24 cellular contexts compared by ENCODE assay signal in the genomic region with DNA sequence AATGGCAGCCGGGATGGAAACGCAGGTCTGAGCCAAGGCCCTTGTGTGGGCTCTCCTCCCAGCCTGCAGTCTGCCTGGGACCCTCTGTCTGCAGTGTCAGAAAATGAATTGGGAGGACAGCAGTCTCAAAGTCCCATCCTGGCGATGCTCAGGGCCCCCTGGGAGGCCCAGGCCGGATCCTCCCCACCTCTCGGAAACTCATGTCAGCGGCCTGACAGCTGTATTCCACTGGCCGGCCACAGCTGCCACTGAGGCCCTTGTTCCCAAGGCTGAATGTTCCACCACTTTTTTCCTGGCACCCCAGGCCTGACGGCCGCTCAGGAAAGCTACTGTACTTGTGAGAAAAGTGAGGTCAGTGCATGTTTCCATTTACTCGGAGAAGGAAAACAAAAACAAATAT.
"Had no signal": no experiment of that assay in that cellular context is flagged by ENCODE, and none has a peak within 500 bp of the region (broad histone marks: within the 10 kb centered on the region; RNA-seq: fewer than 3 reads in every experiment).

No MANE protein-coding gene starts in this region.

- H3K27me3 ChIP-seq: cardiac muscle cell, upper lobe of right lung had no signal

- H3K4me3 ChIP-seq: cardiac muscle cell, esophagus muscularis mucosa, SJSA1, upper lobe of right lung had no signal

- DNase-seq: activated B cell treated with CpG ODN at 0.5 μM for 24 hours; activated CD4-positive, alpha-beta T cell treated with anti-CD3 and anti-CD28 coated beads for 36 hours; activated CD4-positive, alpha-beta T cell treated with anti-CD3 and anti-CD28 coated beads, Interleukin-2, amount 50 U/mL, for 4 hours; activated CD8-positive, alpha-beta memory T cell treated with anti-CD3 and anti-CD28 coated beads, Interleukin-2, amount 50 U/mL, for 48 hours; activated naive CD4-positive, alpha-beta T cell treated with Interleukin-2 at 50 U/mL for 16 hours; activated T-cell treated with anti-CD3 and anti-CD28 coated beads, Interleukin-2, amount 50 U/mL, for 48 hours; amygdala; effector memory CD4-positive, alpha-beta T cell; head of caudate nucleus; kidney; midbrain; occipital lobe; retina; stimulated activated CD4-positive, alpha-beta T cell treated with anti-CD3 and anti-CD28 coated beads, Interleukin-4, amount 100 ng/mL, for 24 hours; stimulated activated naive CD8-positive, alpha-beta T cell treated with anti-CD3 and anti-CD28 coated beads, Interleukin-15, Interleukin-2, amounts not matched to agents 100 U/mL and 50 U/mL, for 24 hours; T-helper 9 cell; upper lobe of right lung had no signal

- H3K9me3 ChIP-seq: esophagus muscularis mucosa, upper lobe of right lung had no signal

- H3K36me3 Mint-ChIP-seq: natural killer cell treated with Interleukin-12 subunit alpha and Interleukin-12 subunit beta and Interleukin-15 and Interleukin-18, amount 100 ng/mL, for 72 hours had no signal

- H3K27ac Mint-ChIP-seq: activated B cell treated with CpG ODN at 0.5 μM for 24 hours; activated CD4-positive, alpha-beta T cell treated with anti-CD3 and anti-CD28 coated beads for 36 hours; dendritic cell treated with granulocyte-macrophage colony-stimulating factor and Interleukin-4, amounts not matched to agents 40 ng/mL and 50 ng/mL, for 4 days; natural killer cell treated with Interleukin-12 subunit alpha and Interleukin-12 subunit beta and Interleukin-15 and Interleukin-18, amount 100 ng/mL, for 72 hours had no signal

- H3K4me3 Mint-ChIP-seq: activated B cell treated with CpG ODN at 0.5 μM for 24 hours; activated CD4-positive, alpha-beta T cell treated with anti-CD3 and anti-CD28 coated beads for 36 hours; dendritic cell treated with granulocyte-macrophage colony-stimulating factor and Interleukin-4, amounts not matched to agents 40 ng/mL and 50 ng/mL, for 4 days; natural killer cell treated with Interleukin-12 subunit alpha and Interleukin-12 subunit beta and Interleukin-15 and Interleukin-18, amount 100 ng/mL, for 72 hours had no signal

- FAIRE-seq: frontal cortex, kidney had no signal

- H3K27me3 Mint-ChIP-seq: dendritic cell treated with granulocyte-macrophage colony-stimulating factor and Interleukin-4, amounts not matched to agents 40 ng/mL and 50 ng/mL, for 4 days had no signal

- H3K36me3 ChIP-seq: cardiac muscle cell, esophagus muscularis mucosa, SJSA1, upper lobe of right lung had no signal

- ATAC-seq: activated CD4-positive, alpha-beta T cell treated with anti-CD3 and anti-CD28 coated beads for 36 hours; left lobe of liver; stimulated activated naive CD8-positive, alpha-beta T cell treated with anti-CD3 and anti-CD28 coated beads, Interleukin-15, Interleukin-2, amounts not matched to agents 100 U/mL and 50 U/mL, for 24 hours; upper lobe of right lung had no signal

- H3K9me3 Mint-ChIP-seq: dendritic cell treated with granulocyte-macrophage colony-stimulating factor and Interleukin-4, amounts not matched to agents 40 ng/mL and 50 ng/mL, for 4 days; natural killer cell treated with Interleukin-12 subunit alpha and Interleukin-12 subunit beta and Interleukin-15 and Interleukin-18, amount 100 ng/mL, for 72 hours had no signal

- H3K27ac ChIP-seq: cardiac muscle cell, esophagus muscularis mucosa, SJSA1, upper lobe of right lung had no signal
